10 cellular contexts compared by ENCODE assay signal in the genomic region with DNA sequence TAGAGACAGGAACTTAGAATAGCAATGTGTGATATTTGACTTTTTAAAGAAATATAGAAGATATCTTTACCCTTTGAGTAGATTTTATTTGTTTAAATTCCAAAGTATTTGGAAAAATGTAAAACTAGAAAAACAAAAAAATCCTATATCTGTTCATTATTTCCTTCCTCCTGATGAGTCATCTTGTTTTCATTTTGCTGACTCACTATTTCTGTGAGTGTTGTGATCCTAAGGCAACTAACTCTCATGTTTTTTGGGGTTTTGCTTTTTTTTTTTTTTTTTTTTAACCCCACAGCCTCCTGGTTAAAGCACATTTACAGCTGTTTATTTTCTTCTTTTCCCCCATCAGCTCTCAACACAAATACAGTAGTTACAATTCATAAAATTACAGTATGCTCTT. TPM values are rescaled to one million over a fixed set of nuclear protein-coding genes. Genes with fewer than 3 reads are reported as not detected.
DNase-seq lines count a peak whose midpoint lies in the region; ATAC-seq lines count a peak whose summit lies in the region.
"Had no signal": no experiment of that assay in that cellular context is flagged by ENCODE, and none has a peak within 500 bp of the region (broad histone marks: within the 10 kb centered on the region; RNA-seq: fewer than 3 reads in every experiment).

No MANE protein-coding gene starts in this region.

- H3K9me3 ChIP-seq in SJSA1 (replicated peaks) (no peaks in the 10 kb centered on the region), skeletal muscle satellite cell (replicated peaks; ENCODE audit: low read length) (no peaks in the 10 kb centered on the region), right cardiac atrium (ENCODE audit: control insufficient read depth, low read length) (no peaks in the 10 kb centered on the region)

- H3K4me3 ChIP-seq in SJSA1 (no peak overlapping the region), skeletal muscle satellite cell (ENCODE audit: low read length) (no peak overlapping the region), right cardiac atrium (ENCODE audit: low read length) (no peak overlapping the region)
- H3K4me3 ChIP-seq: left ventricle myocardium inferior had no signal

- H3K27me3 Mint-ChIP-seq in activated T-cell treated with anti-CD3 and anti-CD28 coated beads, Interleukin-2, amount 50 U/mL, for 24 hours = no peaks in the 10 kb centered on the region
- H3K27me3 Mint-ChIP-seq: CD4-positive, CD25-positive, alpha-beta regulatory T cell had no signal

- ATAC-seq in right cardiac atrium = no peak

- no peaks in the 10 kb centered on the region for H3K27me3 ChIP-seq in SJSA1 (replicated peaks)
- no peaks in the 10 kb centered on the region for H3K27me3 ChIP-seq in skeletal muscle satellite cell (ENCODE audit: control insufficient read depth, insufficient read depth, low read length)
- no peaks in the 10 kb centered on the region for H3K27me3 ChIP-seq in right cardiac atrium (ENCODE audit: control insufficient read depth, insufficient read depth)

- peak overlapping the region; percentile 79 for H3K27ac Mint-ChIP-seq in activated T-cell treated with anti-CD3 and anti-CD28 coated beads, Interleukin-2, amount 50 U/mL, for 24 hours

- intact Hi-C loops in right cardiac atrium (cut with DNase I) = no loop called here

- H3K27ac ChIP-seq in SJSA1 (peak overlapping the region; percentile 69), right cardiac atrium (ENCODE audit: low read length) (no peak overlapping the region)
- H3K27ac ChIP-seq: left ventricle myocardium inferior had no signal

- H3K9me3 Mint-ChIP-seq in activated T-cell treated with anti-CD3 and anti-CD28 coated beads, Interleukin-2, amount 50 U/mL, for 24 hours = peaks cover 2% of the 10 kb centered on the region
- H3K9me3 Mint-ChIP-seq: CD4-positive, CD25-positive, alpha-beta regulatory T cell had no signal

- no peak overlapping the region for H3K4me3 Mint-ChIP-seq in activated T-cell treated with anti-CD3 and anti-CD28 coated beads, Interleukin-2, amount 50 U/mL, for 24 hours

- H3K36me3 Mint-ChIP-seq in activated T-cell treated with anti-CD3 and anti-CD28 coated beads, Interleukin-2, amount 50 U/mL, for 24 hours (ENCODE audit: low read depth) = peaks cover 2% of the 10 kb centered on the region
- H3K36me3 Mint-ChIP-seq: CD4-positive, CD25-positive, alpha-beta regulatory T cell had no signal

- H3K4me1 ChIP-seq in SJSA1 (replicated peaks) (peaks cover 11% of the 10 kb centered on the region), skeletal muscle satellite cell (ENCODE audit: control insufficient read depth, insufficient read depth, low read length) (peaks cover 27% of the 10 kb centered on the region), right cardiac atrium (ENCODE audit: control insufficient read depth, insufficient read depth, low read length) (no peaks in the 10 kb centered on the region)
- H3K4me1 ChIP-seq: left ventricle myocardium inferior had no signal

- H3K4me1 Mint-ChIP-seq in activated T-cell treated with anti-CD3 and anti-CD28 coated beads, Interleukin-2, amount 50 U/mL, for 24 hours (ENCODE audit: low read depth) = peaks cover 61% of the 10 kb centered on the region

- H3K9ac ChIP-seq in skeletal muscle satellite cell (ENCODE audit: low read depth, low read length) = peak overlapping the region; percentile 40

- no peak for DNase-seq in activated T-cell treated with anti-CD3 and anti-CD28 coated beads, Interleukin-2, amount 50 U/mL, for 24 hours
- no peak for DNase-seq in activated T-cell treated with anti-CD3 and anti-CD28 coated beads for 4 hours
- DNase-seq in SJSA1 (ENCODE audit: low read depth in 1 of 2, low spot score in 2 of 2) = peak in 1 of 2 experiments; percentile 42
- peak; percentile 28 to 63 for DNase-seq in dermis microvascular lymphatic vessel endothelial cell (ENCODE audit: low read depth in 2 of 2)
- DNase-seq in activated CD8-positive, alpha-beta memory T cell treated with anti-CD3 and anti-CD28 coated beads for 24 hours = no peak
- DNase-seq in activated CD4-positive, CD25-positive, alpha-beta regulatory T cell (lab: John Stamatoyannopoulos, UW) = no peak
- no peak for DNase-seq in right cardiac atrium
- DNase-seq: left ventricle myocardium inferior had no signal

- peak overlapping the region; percentile 49 for H3K4me2 ChIP-seq in skeletal muscle satellite cell (ENCODE audit: low read length)

- H3K36me3 ChIP-seq in SJSA1 (no peaks in the 10 kb centered on the region), skeletal muscle satellite cell (ENCODE audit: insufficient read depth, low read length) (no peaks in the 10 kb centered on the region)
- H3K36me3 ChIP-seq: left ventricle myocardium inferior had no signal

RNA-seq across cellular contexts. Expression of a gene that starts 37.8 kb away (rescaled TPM):
- not detected in 2 replicates for total RNA-seq in SJSA1 (2014; rRNA removed; shearing (Covaris generic))
- total RNA-seq in dermis microvascular lymphatic vessel endothelial cell (not detected in 2 replicates), right cardiac atrium (under 1 TPM; 0.19 to 0.60 (median 0.36) TPM)
- total RNA-seq in skeletal muscle satellite cell (2012; rRNA removed) = not detected in 2 replicates
- not detected for polyA plus RNA-seq in right cardiac atrium

Comparison
In these comparisons a context has a peak if more than half of its experiments do, and no peak if none do; other contexts are left out.
1. DNase-seq: peak in dermis microvascular lymphatic vessel endothelial cell (2 of 2); none in activated T-cell treated with anti-CD3 and anti-CD28 coated beads, Interleukin-2, amount 50 U/mL, for 24 hours (single experiment), activated T-cell treated with anti-CD3 and anti-CD28 coated beads for 4 hours (single experiment), activated CD8-positive, alpha-beta memory T cell treated with anti-CD3 and anti-CD28 coated beads for 24 hours (single experiment), activated CD4-positive, CD25-positive, alpha-beta regulatory T cell (0 of 4) and right cardiac atrium (0 of 3).